In the genomic region with DNA sequence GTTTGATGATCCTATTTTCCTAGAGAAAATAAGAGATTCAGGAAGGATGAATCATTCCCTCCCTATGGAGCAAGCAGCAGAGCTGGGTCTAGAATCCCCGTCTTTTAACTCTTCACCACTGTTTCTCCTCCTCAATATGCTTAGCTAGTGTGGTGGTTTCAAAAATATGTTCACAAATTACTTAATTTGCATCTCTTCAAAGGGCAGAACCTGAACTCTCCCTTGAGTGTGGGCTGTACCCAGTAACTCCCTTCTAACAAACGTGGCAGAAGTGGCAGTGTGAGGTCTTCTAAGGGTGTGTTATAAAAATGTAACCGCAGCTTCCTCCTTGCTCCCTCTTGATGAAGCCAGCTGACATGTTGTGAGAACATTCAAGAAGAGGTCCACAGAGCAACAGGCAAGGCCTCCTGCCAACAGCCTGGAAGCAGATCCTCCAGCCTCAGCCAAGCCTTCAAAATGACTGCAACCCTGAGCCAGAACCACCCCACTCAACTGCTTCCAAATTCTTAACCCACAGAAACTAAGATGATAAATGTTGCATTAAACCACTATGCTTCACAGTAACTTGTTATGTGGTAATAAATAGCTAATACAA, we compare ENCODE assay signal across 8 cellular contexts. TPM values are rescaled to one million over a fixed set of nuclear protein-coding genes. Genes with fewer than 3 reads are reported as not detected.
DNase-seq lines count a peak whose midpoint lies in the region; ATAC-seq, FAIRE-seq and TF ChIP-seq lines count a peak whose summit lies in the region.

No MANE protein-coding gene starts in this region.

- WGBS in urinary bladder, result 12% methylated on average over 3 of the region's 3 CpGs

- H3K36me3 Mint-ChIP-seq in activated T-cell treated with anti-CD3 and anti-CD28 coated beads, Interleukin-2, amount 50 U/mL, for 4 hours (ENCODE audit: insufficient read depth), result no peaks in the 10 kb centered on the region

- intact Hi-C loops in posterior vena cava (cut with DNase I), result no loop called here

- peak; percentile 35 for DNase-seq in GM12891 (ENCODE audit: insufficient read length, low spot score)
- DNase-seq in NCI-H526 treated with DMSO at 0.1 percent for 48 hours (lab: John Stamatoyannopoulos, UW), result peak; percentile 94
- DNase-seq in activated T-cell treated with anti-CD3 and anti-CD28 coated beads, Interleukin-2, amount 50 U/mL, for 4 hours, result peak; percentile 24
- DNase-seq in fibroblast of the aortic adventitia (ENCODE audit: low read depth), result peak; percentile 99
- peak; percentile 94 for DNase-seq in posterior vena cava (ENCODE audit: low spot score)
- DNase-seq in SHP77 (lab: John Stamatoyannopoulos, UW), result no peak

- FAIRE-seq in GM12891 (lab: Jason Lieb, UNC), result peak; percentile 62

- peak overlapping the region; percentile 30 for H3K27ac ChIP-seq in urinary bladder (ENCODE audit: low read depth)

- H3K4me1 ChIP-seq in urinary bladder (ENCODE audit: insufficient read depth), result no peaks in the 10 kb centered on the region

- no peaks in the 10 kb centered on the region for H3K36me3 ChIP-seq in urinary bladder (ENCODE audit: insufficient read depth)

- H3K27me3 Mint-ChIP-seq in activated T-cell treated with anti-CD3 and anti-CD28 coated beads, Interleukin-2, amount 50 U/mL, for 4 hours (ENCODE audit: low read depth), result no peaks in the 10 kb centered on the region

- peak overlapping the region; percentile 50 for H3K4me3 Mint-ChIP-seq in activated T-cell treated with anti-CD3 and anti-CD28 coated beads, Interleukin-2, amount 50 U/mL, for 4 hours

- peak; percentile 86 for ATAC-seq in HG02759 (IDR thresholded peaks at IDR 0.05; ENCODE audit: unreplicated experiment)
- peak; percentile 89 to 92 for ATAC-seq in activated T-cell treated with anti-CD3 and anti-CD28 coated beads, Interleukin-2, amount 50 U/mL, for 4 hours

- no peak for TF ChIP-seq CTCF in fibroblast of the aortic adventitia (IDR thresholded peaks at IDR 0.05; ENCODE audit: insufficient read depth, low read length)

- TF ChIP-seq POLR2A in GM12891 (IDR thresholded peaks at IDR 0.05; ENCODE audit: low read depth, low read length), result no peak

- H3K4me1 Mint-ChIP-seq in activated T-cell treated with anti-CD3 and anti-CD28 coated beads, Interleukin-2, amount 50 U/mL, for 4 hours (ENCODE audit: low read depth), result peaks cover 66% of the 10 kb centered on the region

- no peaks in the 10 kb centered on the region for H3K9me3 Mint-ChIP-seq in activated T-cell treated with anti-CD3 and anti-CD28 coated beads, Interleukin-2, amount 50 U/mL, for 4 hours

- H3K4me3 ChIP-seq in fibroblast of the aortic adventitia (ENCODE audit: low read depth, low read length), result peak overlapping the region; percentile 29
- no peak overlapping the region for H3K4me3 ChIP-seq in urinary bladder (ENCODE audit: low read depth, low read length)

TF ChIP-seq in GM12891, 5 proteins besides CTCF, POLR2A, EP300 and RAD21:
- no peak for TF ChIP-seq PAX5 (IDR thresholded peaks at IDR 0.05; ENCODE audit: insufficient read depth, low read length, severe bottlenecking)
- TF ChIP-seq POLR2AphosphoS5 (IDR thresholded peaks at IDR 0.05; ENCODE audit: low read depth, low read length), result no peak
- TF ChIP-seq SPI1 (IDR thresholded peaks at IDR 0.05; ENCODE audit: low read depth, low read length), result peak; percentile 43; the same call in 1 of the 2 replicates
- TF ChIP-seq TAF1 (IDR thresholded peaks at IDR 0.05; ENCODE audit: low read depth, low read length), result no peak

RNA-seq across cellular contexts. Expression of a gene that starts 36.6 kb away (rescaled TPM):
- polyA plus RNA-seq in GM12891 (2012; ENCODE audit: low read depth, missing spikeins), result 15.1 TPM
- 10 to 100 TPM; 29.6 to 32.2 (median 30.0) TPM for total RNA-seq in activated T-cell treated with anti-CD3 and anti-CD28 coated beads, Interleukin-2, amount 50 U/mL, for 4 hours
- total RNA-seq in fibroblast of the aortic adventitia (ENCODE audit: low replicate concordance) (45.0 and 50.8 TPM in 2 replicates), posterior vena cava (10 to 100 TPM; 41.5 to 52.2 TPM), urinary bladder (116 TPM)
- polyA plus RNA-seq in urinary bladder, result 21.7 TPM

Comparison
In these comparisons a context has a peak if more than half of its experiments do, and no peak if none do; other contexts are left out.
1. DNase-seq: peak in GM12891 (single experiment), NCI-H526 treated with DMSO at 0.1 percent for 48 hours (single experiment), activated T-cell treated with anti-CD3 and anti-CD28 coated beads, Interleukin-2, amount 50 U/mL, for 4 hours (single experiment), fibroblast of the aortic adventitia (single experiment) and posterior vena cava (single experiment); none in SHP77 (0 of 2).